ENCODE assay signal across 8 cellular contexts in the genomic region with DNA sequence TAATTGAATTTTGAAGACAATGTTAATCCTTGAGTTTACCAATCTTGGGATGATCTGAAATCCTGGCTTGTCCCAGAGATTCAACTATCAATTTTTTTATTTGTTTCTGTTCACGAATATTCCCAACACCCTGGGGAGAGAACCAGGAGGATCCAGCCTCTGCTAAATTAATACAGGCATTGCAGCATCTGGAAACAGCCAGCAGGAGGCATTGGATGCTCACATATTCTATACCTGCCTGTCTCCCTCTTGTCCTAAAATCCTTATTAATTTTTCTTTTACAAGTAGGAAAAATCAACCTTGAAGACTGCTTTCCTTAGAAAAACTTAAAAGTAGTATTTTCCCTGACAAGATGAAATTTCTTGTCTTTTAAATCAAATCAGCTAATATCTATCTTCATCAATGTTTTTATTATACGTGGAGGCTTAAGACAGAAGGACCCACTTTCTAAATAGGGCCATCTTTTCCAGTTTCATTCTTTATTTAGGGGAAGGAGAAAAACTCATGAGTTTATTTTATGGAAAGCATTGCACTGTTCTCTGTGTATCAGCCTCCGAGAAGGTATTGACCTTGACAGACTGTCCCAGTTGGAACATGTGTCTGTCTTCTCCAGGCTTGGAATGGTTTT.
DNase-seq lines count a peak whose midpoint lies in the region; ATAC-seq and TF ChIP-seq lines count a peak whose summit lies in the region.

No MANE protein-coding gene starts in this region.

- no peaks in the 10 kb centered on the region for H3K36me3 ChIP-seq in Peyer's patch

- H3K27me3 ChIP-seq in HL-60 (ENCODE audit: insufficient read depth, poor library complexity, severe bottlenecking) (no peaks in the 10 kb centered on the region), Peyer's patch (no peaks in the 10 kb centered on the region)

- TF ChIP-seq CTCF in HL-60 (IDR thresholded peaks at IDR 0.05; ENCODE audit: insufficient read depth, low read length) (peak; percentile 59), Peyer's patch (IDR thresholded peaks at IDR 0.05) (peak; percentile 44 to 88 (median 79)), epithelial cell of proximal tubule (conservative IDR thresholded peaks at IDR 0.05; ENCODE audit: low read depth, low read length) (peak; percentile 96)

- H3K27ac ChIP-seq in HL-60 (replicated peaks), result no peak overlapping the region
- no peak overlapping the region for H3K27ac ChIP-seq in Peyer's patch

- peaks cover 0 to 12% (median 0%) of the 10 kb centered on the region in 4 donors for H3K4me1 ChIP-seq in Peyer's patch

- H3K4me3 ChIP-seq in HL-60 (replicated peaks; ENCODE audit: insufficient read depth, low read length) (no peak overlapping the region), Peyer's patch (no peak overlapping the region), epithelial cell of proximal tubule (ENCODE audit: low read depth, low read length) (no peak overlapping the region)

- TF ChIP-seq POLR2A in Peyer's patch (IDR thresholded peaks at IDR 0.05), result no peak

- DNase-seq in DMS53 treated with DMSO at 0.1 percent for 48 hours (lab: John Stamatoyannopoulos, UW; ENCODE audit: unreplicated experiment), result peak; percentile 71
- DNase-seq in HL-60 (ENCODE audit: low read depth in 1 of 2, low spot score in 1 of 2), result peak in 1 of 2 experiments; percentile 4
- peak in 2 of 3 donors; percentile 33 to 62 for DNase-seq in Peyer's patch
- DNase-seq in epithelial cell of proximal tubule (ENCODE audit: low read depth), result no peak
- DNase-seq in myocyte (ENCODE audit: low read depth), result peak; percentile 64
- no peak for DNase-seq in central memory CD4-positive, alpha-beta T cell
- DNase-seq in stimulated activated naive CD4-positive, alpha-beta T cell treated with Interleukin-2 at 50 U/mL for 16 hours (lab: John Stamatoyannopoulos, UW), result no peak

- ATAC-seq in HG03196 (IDR thresholded peaks at IDR 0.05; ENCODE audit: unreplicated experiment), result no peak

- H3K9me3 ChIP-seq in Peyer's patch, result no peaks in the 10 kb centered on the region

Comparison
In these comparisons a context has a peak if more than half of its experiments do, and no peak if none do; other contexts are left out.
1. DNase-seq: peak in DMS53 treated with DMSO at 0.1 percent for 48 hours (single experiment), Peyer's patch (2 of 3) and myocyte (single experiment); none in epithelial cell of proximal tubule (single experiment), central memory CD4-positive, alpha-beta T cell (single experiment) and stimulated activated naive CD4-positive, alpha-beta T cell treated with Interleukin-2 at 50 U/mL for 16 hours (single experiment).
2. Peak in every context shown above with its lines, with median percentiles within 50 percentile points of each other: CTCF ChIP-seq.